10 cellular contexts compared by ENCODE assay signal in genomic region chr2:189442468-189442867, GRCh38. TPM values are rescaled to one million over a fixed set of nuclear protein-coding genes. Genes with fewer than 3 reads are reported as not detected.
DNase-seq lines count a peak whose midpoint lies in the region; ATAC-seq and TF ChIP-seq lines count a peak whose summit lies in the region.
"Had no signal": no experiment of that assay in that cellular context is flagged by ENCODE, and none has a peak within 500 bp of the region (broad histone marks: within the 10 kb centered on the region; RNA-seq: fewer than 3 reads in every experiment).

No MANE protein-coding gene starts in this region.

- ATAC-seq in CD4-positive, alpha-beta T cell (ENCODE audit: poor library complexity) = no peak
- no peak for ATAC-seq in memory B cell (ENCODE audit: low read depth)

- POLR2A ChIA-PET in CD4-positive, alpha-beta T cell (lab: Charles Lee) = interaction anchor here (1.3 to 2.9 kb wide), 3 partner anchors 138 to 320 kb away, joined by 3 to 26 read pairs (median 18); partner anchors contain the start of genes OSGEPL1 and SLC40A1

- H3K27me3 Mint-ChIP-seq in CD4-positive, alpha-beta T cell = no peaks in the 10 kb centered on the region
- no peaks in the 10 kb centered on the region for H3K27me3 Mint-ChIP-seq in memory B cell

- TF ChIP-seq CTCF in CD4-positive, alpha-beta T cell (IDR thresholded peaks at IDR 0.05) = no peak
- TF ChIP-seq CTCF in astrocyte of the cerebellum (IDR thresholded peaks at IDR 0.05; ENCODE audit: low read depth, low read length, missing control alignments) = no peak

- H3K36me3 ChIP-seq in HUES48 (ENCODE audit: control insufficient read depth, insufficient read depth, low read length) = peaks cover 38% of the 10 kb centered on the region

- no peak overlapping the region; the same call in 1 of the 2 replicates for H3K9ac ChIP-seq in HUES48 (ENCODE audit: low read depth, low read length)

- H3K4me3 ChIP-seq in HUES48 (ENCODE audit: low read depth, low read length) (peak overlapping the region; percentile 99), astrocyte of the cerebellum (ENCODE audit: low read depth, low read length) (peak overlapping the region; percentile 85)

- intact Hi-C loops in CD4-positive, alpha-beta T cell (cut with DNase I, micrococcal nuclease) = loop anchor here (5.0 to 10.0 kb wide), 6 partner anchors 140 to 1202 kb away; partner anchors contain the start of genes ASNSD1 (in 1 of the 2), HIBCH (in 1 of the 2), NAB1 (in 1 of the 2) and ORMDL1 (in 1 of the 2)

- no peaks in the 10 kb centered on the region for H3K27me3 ChIP-seq in CD4-positive, alpha-beta T cell (ENCODE audit: control insufficient read depth, insufficient read depth, low read length)
- no peaks in the 10 kb centered on the region for H3K27me3 ChIP-seq in HUES48 (ENCODE audit: control insufficient read depth, insufficient read depth, low read length)

- H3K27ac ChIP-seq in CD4-positive, alpha-beta T cell (ENCODE audit: low read depth, low read length) = no peak overlapping the region
- H3K27ac ChIP-seq in HUES48 (ENCODE audit: low read depth, low read length) = no peak overlapping the region

- no peaks in the 10 kb centered on the region; the same call in 1 of the 2 replicates for H3K4me1 ChIP-seq in HUES48 (ENCODE audit: control insufficient read depth, insufficient read depth, low read length)

- peaks cover 31% of the 10 kb centered on the region for H3K36me3 Mint-ChIP-seq in CD4-positive, alpha-beta T cell (ENCODE audit: low read depth)
- no peaks in the 10 kb centered on the region for H3K36me3 Mint-ChIP-seq in memory B cell

- no peak for DNase-seq in CD4-positive, alpha-beta T cell
- DNase-seq in astrocyte of the cerebellum (ENCODE audit: low read depth) = no peak
- no peak for DNase-seq in memory B cell (ENCODE audit: low spot score in 2 of 2)
- no peak for DNase-seq in activated CD4-positive, CD25-positive, alpha-beta regulatory T cell treated with anti-CD3 and anti-CD28 coated beads, Interleukin-2, amount 50 U/mL, for 72 hours
- DNase-seq in cerebellar cortex (ENCODE audit: low spot score) = no peak
- no peak for DNase-seq in DMS79 (lab: John Stamatoyannopoulos, UW)
- no peak for DNase-seq in NOMO-1 treated with DMSO at 0.1 percent for 48 hours (lab: John Stamatoyannopoulos, UW; ENCODE audit: unreplicated experiment)
- DNase-seq: NCI-H748 treated with DMSO at 0.1 percent for 48 hours, WERI-Rb-1 had no signal

- peak overlapping the region; percentile 97 for H3K27ac Mint-ChIP-seq in CD4-positive, alpha-beta T cell
- peak overlapping the region; percentile 99 for H3K27ac Mint-ChIP-seq in memory B cell

- CTCF ChIA-PET in CD4-positive, alpha-beta T cell (lab: Charles Lee) = interaction anchor here (0.9 kb wide), 1 partner anchor 321 kb away, joined by 3 read pairs; no protein-coding TSS in a partner anchor

- in situ Hi-C loops in astrocyte of the cerebellum (cut with HindIII; ENCODE audit: low sequenced_read_pairs) = no loop called here

- H3K4me3 Mint-ChIP-seq in CD4-positive, alpha-beta T cell = no peak overlapping the region
- H3K4me3 Mint-ChIP-seq in memory B cell = peak overlapping the region; percentile 21

- H3K4me1 Mint-ChIP-seq in CD4-positive, alpha-beta T cell (ENCODE audit: low read depth) = peaks cover 16% of the 10 kb centered on the region
- H3K4me1 Mint-ChIP-seq in memory B cell = peaks cover 3% of the 10 kb centered on the region

- H3K9me3 Mint-ChIP-seq in CD4-positive, alpha-beta T cell = no peaks in the 10 kb centered on the region
- no peaks in the 10 kb centered on the region for H3K9me3 Mint-ChIP-seq in memory B cell

- H3K9me3 ChIP-seq in CD4-positive, alpha-beta T cell (ENCODE audit: control insufficient read depth, low read length) = no peaks in the 10 kb centered on the region
- no peaks in the 10 kb centered on the region for H3K9me3 ChIP-seq in HUES48 (ENCODE audit: control insufficient read depth, insufficient read depth, low read length)

RNA-seq across cellular contexts. Expression of gene WDR75, which starts 1.2 kb away (rescaled TPM):
- total RNA-seq in CD4-positive, alpha-beta T cell = 10 to 100 TPM; 38.1 to 45.3 TPM
